9 cellular contexts compared by ENCODE assay signal in genomic region chr1:204162498-204163074, GRCh38. TPM values are rescaled to one million over a fixed set of nuclear protein-coding genes. Genes with fewer than 3 reads are reported as not detected.
DNase-seq lines count a peak whose midpoint lies in the region; ATAC-seq, FAIRE-seq and TF ChIP-seq lines count a peak whose summit lies in the region.
"Had no signal": no experiment of that assay in that cellular context is flagged by ENCODE, and none has a peak within 500 bp of the region (broad histone marks: within the 10 kb centered on the region; RNA-seq: fewer than 3 reads in every experiment).

No MANE protein-coding gene starts in this region.

- no peak for TF ChIP-seq EP300 in transverse colon (IDR thresholded peaks at IDR 0.05; ENCODE audit: low read depth)

- H3K36me3 ChIP-seq in pancreas (no peaks in the 10 kb centered on the region), transverse colon (no peaks in the 10 kb centered on the region)

- H3K4me3 ChIP-seq in pancreas: no peak overlapping the region
- no peak overlapping the region for H3K4me3 ChIP-seq in transverse colon

- H3K4me1 ChIP-seq in pancreas (no peaks in the 10 kb centered on the region), transverse colon (peaks cover 0 to 5% (median 0%) of the 10 kb centered on the region in 4 donors)

- H3K27ac ChIP-seq in pancreas (peak overlapping the region in 1 of 4 donors; percentile 7), transverse colon (no peak overlapping the region)

- H3K9me3 ChIP-seq in pancreas: no peaks in the 10 kb centered on the region
- no peaks in the 10 kb centered on the region for H3K9me3 ChIP-seq in transverse colon

- intact Hi-C loops in pancreas (cut with DNase I): loop anchor here in 1 of 3 donors (5.0 kb wide), 1 partner anchor 45 kb away; no protein-coding TSS in a partner anchor
- intact Hi-C loops in transverse colon (cut with DNase I; ENCODE audit: low total_unique reads): loop anchor here (2.0 kb wide), 1 partner anchor 200 kb away; no protein-coding TSS in a partner anchor

- no peak for TF ChIP-seq POLR2A in transverse colon (IDR thresholded peaks at IDR 0.05)

- H3K27me3 ChIP-seq in pancreas (no peaks in the 10 kb centered on the region), transverse colon (peaks cover 11% of the 10 kb centered on the region)

- ATAC-seq in GM18909 (IDR thresholded peaks at IDR 0.05; ENCODE audit: poor library complexity, unreplicated experiment) (peak; percentile 67), pancreas (peak; percentile 93 to 99 (median 98))

- DNase-seq in A172 (ENCODE audit: low spot score): peak; percentile 85
- peak; percentile 90 for DNase-seq in NCI-H1092 treated with DMSO at 0.1 percent for 48 hours (lab: John Stamatoyannopoulos, UW)
- DNase-seq in SK-N-DZ (ENCODE audit: low spot score): peak; percentile 67
- peak; percentile 73 for DNase-seq in activated gamma-delta T cell treated with anti-CD3 and anti-CD28 coated beads, Interleukin-2, amount 50 U/mL, for 16 hours (ENCODE audit: low read depth)
- DNase-seq in globus pallidus (ENCODE audit: low spot score): peak; percentile 60
- DNase-seq in pancreas: peak; percentile 70 to 94 (median 86)
- DNase-seq in transverse colon: peak; percentile 88

- in situ Hi-C loops in transverse colon (cut with MboI; ENCODE audit: low pct_ligation_motif_present in 1 of 4, low pct_unique_long_range_greater_than_20kb in 1 of 4, low sequenced_read_pairs in 3 of 4): loop anchor here in 2 of 4 donors (10.0 kb wide), 1 partner anchor 202 kb away; no protein-coding TSS in a partner anchor

- WGBS in pancreas, 2 donors: 9 to 10% methylated on average over 7 of the region's 7 CpGs
- 0 to 13% methylated on average over 1 to 7 of the region's 7 CpGs for WGBS in transverse colon (ENCODE audit: low coverage in 1 of 2), 2 donors

- peak; percentile 98 to 100 (median 99) for TF ChIP-seq CTCF in pancreas (IDR thresholded peaks at IDR 0.05)
- TF ChIP-seq CTCF in transverse colon (IDR thresholded peaks at IDR 0.05): peak; percentile 98 to 100 (median 98)

- FAIRE-seq in pancreas (lab: Jason Lieb, UNC): no peak
- FAIRE-seq: G401.6 had no signal

RNA-seq across cellular contexts. Expression of gene REN, which starts 3.6 kb away (rescaled TPM):
- total RNA-seq in A172 (2014; rRNA removed; shearing (Covaris generic)): 0.62 TPM in 1 of 2 replicates, not detected in the other
- not detected in 2 replicates for polyA plus RNA-seq in SK-N-DZ (2014; cell fraction: cytosol; rRNA removed)
- not detected in 2 replicates for polyA plus RNA-seq in SK-N-DZ (2014; cell fraction: nucleus; rRNA removed)
- total RNA-seq in pancreas (not detected), transverse colon (1 to 10 TPM in 1 of 4 donors, not detected in 3; 2.7 TPM)
- polyA plus RNA-seq in pancreas: under 1 TPM in 1 of 2 donors, not detected in 1; 0.28 TPM

RNA-seq across cellular contexts. Expression of gene ETNK2, which starts 10.7 kb away (rescaled TPM):
- 20.9 and 23.0 TPM in 2 replicates for total RNA-seq in A172 (2014; rRNA removed; shearing (Covaris generic))
- polyA plus RNA-seq in SK-N-DZ (2014; cell fraction: cytosol; rRNA removed): 5.0 and 8.2 TPM in 2 replicates
- 2.3 and 2.7 TPM in 2 replicates for polyA plus RNA-seq in SK-N-DZ (2014; cell fraction: nucleus; rRNA removed)
- total RNA-seq in pancreas (1 to 10 TPM; 3.8 to 9.5 (median 6.9) TPM), transverse colon (1 to 10 TPM in 3 of 4 donors, not detected in 1; 1.9 to 3.7 (median 3.3) TPM)
- 10 to 100 TPM in 1 of 2 donors, 1 to 10 TPM in 1; 5.4 to 15.5 TPM for polyA plus RNA-seq in pancreas

RNA-seq across cellular contexts. Expression of gene KISS1, which starts 33.7 kb away (rescaled TPM):
- total RNA-seq in A172 (2014; rRNA removed; shearing (Covaris generic)): 1.4 and 6.2 TPM in 2 replicates
- polyA plus RNA-seq in SK-N-DZ (2014; cell fraction: cytosol; rRNA removed): not detected in 2 replicates
- polyA plus RNA-seq in SK-N-DZ (2014; cell fraction: nucleus; rRNA removed): not detected in 2 replicates
- total RNA-seq in pancreas: 1 to 10 TPM in 1 of 6 donors, under 1 TPM in 1, not detected in 4; 0.69 to 2.8 TPM
- 1 to 10 TPM; 5.1 to 5.2 TPM for polyA plus RNA-seq in pancreas
- not detected for total RNA-seq in transverse colon

RNA-seq across cellular contexts. Expression of gene GOLT1A, which starts 51.2 kb away (rescaled TPM):
- 0.19 TPM in 1 of 2 replicates, not detected in the other for total RNA-seq in A172 (2014; rRNA removed; shearing (Covaris generic))
- polyA plus RNA-seq in SK-N-DZ (2014; cell fraction: cytosol; rRNA removed): not detected in 2 replicates
- polyA plus RNA-seq in SK-N-DZ (2014; cell fraction: nucleus; rRNA removed): not detected in 2 replicates
- total RNA-seq in pancreas (1 to 10 TPM; 6.0 to 9.1 (median 7.4) TPM), transverse colon (10 to 100 TPM in 1 of 4 donors, 1 to 10 TPM in 1, not detected in 2; 9.7 to 13.8 TPM)
- polyA plus RNA-seq in pancreas: 10 to 100 TPM; 18.7 to 38.8 TPM
